Comparison of ENCODE assay signal across 19 cellular contexts in genomic region chr4:4433941-4434340, GRCh38. TPM values are rescaled to one million over a fixed set of nuclear protein-coding genes. Genes with fewer than 3 reads are reported as not detected.
DNase-seq lines count a peak whose midpoint lies in the region; ATAC-seq, FAIRE-seq and TF ChIP-seq lines count a peak whose summit lies in the region.
"Had no signal": no experiment of that assay in that cellular context is flagged by ENCODE, and none has a peak within 500 bp of the region (broad histone marks: within the 10 kb centered on the region; RNA-seq: fewer than 3 reads in every experiment).

No MANE protein-coding gene starts in this region.

- DNase-seq in heart left ventricle (no peak), left ventricle myocardium inferior (no peak), GM12891 (ENCODE audit: insufficient read length, low spot score) (no peak), right cardiac atrium (peak in 2 of 3 donors; percentile 47 to 53), pons (ENCODE audit: low spot score) (no peak), thyroid gland (no peak)
- DNase-seq: ACHN; BE2C; C1 segment of cervical spinal cord; CD4-positive, CD25-positive, alpha-beta regulatory T cell; CD8-positive, alpha-beta memory T cell; COR-L47; GM23248 had no signal

- intact Hi-C loops in heart left ventricle (cut with DNase I), result no loop called here
- intact Hi-C loops in left ventricle myocardium inferior (cut with micrococcal nuclease), result no loop called here
- intact Hi-C loops in right cardiac atrium (cut with DNase I), result no loop called here
- intact Hi-C loops in thyroid gland (cut with DNase I), result no loop called here

- ATAC-seq in heart left ventricle (peak; percentile 70 to 79 (median 76)), right cardiac atrium (peak; percentile 56 to 85)
- ATAC-seq: HepG2 had no signal

- H3K36me3 ChIP-seq in heart left ventricle (peaks cover 0 to 68% (median 44%) of the 10 kb centered on the region in 9 donors), left ventricle myocardium inferior (peaks cover 57% of the 10 kb centered on the region), thyroid gland (peaks cover 14 to 19% of the 10 kb centered on the region in 2 donors)

- 51 to 58% (median 53%) methylated on average over 4 of the region's 4 CpGs for WGBS in heart left ventricle, 4 donors
- 65% methylated on average over 4 of the region's 4 CpGs for WGBS in right cardiac atrium
- WGBS in thyroid gland, 2 donors, result 68 to 95% methylated on average over 4 of the region's 4 CpGs

- H3K27me3 ChIP-seq in heart left ventricle (no peaks in the 10 kb centered on the region), left ventricle myocardium inferior (ENCODE audit: low read depth) (no peaks in the 10 kb centered on the region), right cardiac atrium (ENCODE audit: control insufficient read depth, insufficient read depth) (no peaks in the 10 kb centered on the region), thyroid gland (no peaks in the 10 kb centered on the region)
- H3K27me3 ChIP-seq: BE2C had no signal

- H3K9me3 ChIP-seq in heart left ventricle (no peaks in the 10 kb centered on the region), left ventricle myocardium inferior (replicated peaks) (no peaks in the 10 kb centered on the region), right cardiac atrium (ENCODE audit: control insufficient read depth, low read length) (no peaks in the 10 kb centered on the region), thyroid gland (no peaks in the 10 kb centered on the region)
- H3K9me3 ChIP-seq: BE2C, HAP-1 had no signal

- peak; percentile 20 for FAIRE-seq in GM12891 (lab: Jason Lieb, UNC)
- FAIRE-seq: D721Med, G401.6, GM12892, GM18507, HepG2 had no signal

- TF ChIP-seq CTCF in heart left ventricle (IDR thresholded peaks at IDR 0.05) (no peak), left ventricle myocardium inferior (IDR thresholded peaks at IDR 0.05; ENCODE audit: borderline replicate concordance) (no peak), thyroid gland (IDR thresholded peaks at IDR 0.05) (no peak)

- no peak overlapping the region for H3K27ac ChIP-seq in heart left ventricle
- no peak overlapping the region for H3K27ac ChIP-seq in left ventricle myocardium inferior (replicated peaks)
- no peak overlapping the region for H3K27ac ChIP-seq in right cardiac atrium (ENCODE audit: low read length)
- H3K27ac ChIP-seq in thyroid gland, result no peak overlapping the region
- H3K27ac ChIP-seq: GM23248 had no signal

- H3K4me1 ChIP-seq in heart left ventricle, result peaks cover 0 to 7% (median 0%) of the 10 kb centered on the region in 12 donors
- H3K4me1 ChIP-seq in left ventricle myocardium inferior, result peaks cover 8% of the 10 kb centered on the region
- no peaks in the 10 kb centered on the region for H3K4me1 ChIP-seq in right cardiac atrium (ENCODE audit: control insufficient read depth, insufficient read depth, low read length)
- H3K4me1 ChIP-seq in thyroid gland, result no peaks in the 10 kb centered on the region

- TF ChIP-seq POLR2A in heart left ventricle (IDR thresholded peaks at IDR 0.05) (no peak), GM12891 (IDR thresholded peaks at IDR 0.05; ENCODE audit: low read depth, low read length) (no peak), thyroid gland (IDR thresholded peaks at IDR 0.05) (no peak)

- H3K4me3 ChIP-seq in heart left ventricle (no peak overlapping the region), left ventricle myocardium inferior (no peak overlapping the region), right cardiac atrium (ENCODE audit: low read length) (no peak overlapping the region), thyroid gland (replicated peaks in 1 of 3) (no peak overlapping the region)
- H3K4me3 ChIP-seq: GM23248, HAP-1 had no signal

TF ChIP-seq in GM12891, 5 proteins besides CTCF, POLR2A, EP300 and RAD21:
- TF ChIP-seq SPI1 (IDR thresholded peaks at IDR 0.05; ENCODE audit: low read depth, low read length), result no peak
- TF ChIP-seq PAX5 (IDR thresholded peaks at IDR 0.05; ENCODE audit: insufficient read depth, low read length, severe bottlenecking), result no peak
- no peak for TF ChIP-seq TAF1 (IDR thresholded peaks at IDR 0.05; ENCODE audit: low read depth, low read length)
- TF ChIP-seq POLR2AphosphoS5 (IDR thresholded peaks at IDR 0.05; ENCODE audit: low read depth, low read length), result no peak
- no peak for TF ChIP-seq POU2F2 (IDR thresholded peaks at IDR 0.05; ENCODE audit: low read depth, low read length)

RNA-seq across cellular contexts. Expression of gene NSG1, which starts 47.0 kb away (rescaled TPM):
- total RNA-seq in heart left ventricle (10 to 100 TPM in 2 of 9 donors, 1 to 10 TPM in 7; 2.1 to 19.7 (median 3.4) TPM), left ventricle myocardium inferior (14.3 TPM), right cardiac atrium (10 to 100 TPM in 1 of 4 donors, 1 to 10 TPM in 3; 6.2 to 16.2 (median 7.5) TPM), thyroid gland (under 1 TPM in 2 of 4 donors, not detected in 2; 0.40 to 0.44 TPM)
- polyA plus RNA-seq in heart left ventricle (1 to 10 TPM; 3.2 to 4.8 TPM), right cardiac atrium (4.9 TPM)
- 0.40 TPM for polyA plus RNA-seq in GM12891 (2012; ENCODE audit: low read depth, missing spikeins)
- total RNA-seq: HepG2 had no signal
- polyA plus RNA-seq: HepG2 had no signal

Comparison
In these comparisons a context has a peak if more than half of its experiments do, and no peak if none do; other contexts are left out.
1. DNase-seq: peak in right cardiac atrium (2 of 3); none in heart left ventricle (0 of 5), left ventricle myocardium inferior (single experiment), GM12891 (single experiment), pons (single experiment) and thyroid gland (0 of 2).